Comparison of ENCODE assay signal across 8 cellular contexts in the genomic region with DNA sequence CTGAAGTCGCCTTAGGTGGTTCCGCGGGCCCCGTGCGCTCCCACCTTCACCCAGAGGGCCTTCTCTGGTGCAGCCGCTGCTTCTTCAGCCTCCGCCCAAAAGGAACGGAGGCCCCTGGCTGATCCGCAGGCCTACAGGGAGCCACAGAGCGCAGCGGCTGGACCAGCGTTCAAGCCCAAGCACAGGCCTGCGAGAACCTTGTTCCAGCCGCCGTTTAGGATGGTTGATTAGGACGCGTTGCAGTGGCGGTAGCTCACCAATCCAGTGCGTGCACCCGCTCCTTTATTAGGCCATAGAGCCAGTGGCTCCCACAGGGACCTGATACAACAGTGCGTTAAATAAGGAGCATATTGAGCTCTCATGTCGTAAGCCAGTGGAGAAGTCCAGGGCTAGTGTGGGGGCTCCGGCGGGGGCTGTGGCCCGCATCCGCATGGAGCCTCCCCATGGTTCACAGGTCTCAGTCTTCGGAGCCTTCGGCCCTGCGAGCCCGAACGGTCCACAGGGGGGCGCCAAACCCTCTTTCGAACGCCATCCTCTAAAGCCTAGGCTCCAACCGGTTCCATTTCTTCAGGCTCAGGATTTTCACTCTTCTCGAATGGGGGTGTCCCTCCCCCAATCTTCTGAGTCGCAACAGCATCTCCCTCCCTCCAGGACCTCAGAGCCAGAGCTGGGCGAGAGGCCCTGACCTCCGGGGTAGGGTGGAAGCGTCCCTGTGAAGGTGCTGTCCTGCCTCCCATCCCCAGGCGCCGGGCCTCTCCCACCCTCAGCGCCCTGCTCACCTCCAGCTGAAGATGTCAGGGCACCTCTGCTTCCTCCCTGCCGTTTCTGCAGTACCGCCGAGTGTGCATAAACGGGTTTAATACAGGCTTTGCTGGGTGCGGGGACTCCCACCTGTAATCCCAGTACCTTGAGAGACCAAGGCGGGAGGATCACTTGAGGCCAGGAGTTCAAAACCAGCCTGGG.
A peak's percentile ranks its signal among the peaks of the same experiment; 100 is the strongest.
DNase-seq lines count a peak whose midpoint lies in the region; ATAC-seq and TF ChIP-seq lines count a peak whose summit lies in the region.
"Not testable (repeated sequence)": the region's sequence is repeated elsewhere in the genome, so short reads cannot be mapped to it uniquely, and the experiment has no call there.

No MANE protein-coding gene starts in this region.

- not testable (repeated sequence) for H3K36me3 Mint-ChIP-seq in activated T-helper 17 cell treated with anti-CD3 and anti-CD28 coated beads, Interleukin-2, amount 50 U/mL, for 72 hours (ENCODE audit: low read depth)

- in situ Hi-C loops in GM13976 (cut with MboI; ENCODE audit: low sequenced_read_pairs, unreplicated experiment) = not testable (repeated sequence)

- not testable (repeated sequence) for H3K4me3 Mint-ChIP-seq in activated T-helper 17 cell treated with anti-CD3 and anti-CD28 coated beads, Interleukin-2, amount 50 U/mL, for 72 hours

- H3K9me3 Mint-ChIP-seq in activated T-helper 17 cell treated with anti-CD3 and anti-CD28 coated beads, Interleukin-2, amount 50 U/mL, for 72 hours = not testable (repeated sequence)

- H3K4me1 Mint-ChIP-seq in activated T-helper 17 cell treated with anti-CD3 and anti-CD28 coated beads, Interleukin-2, amount 50 U/mL, for 72 hours = not testable (repeated sequence)

- not testable (repeated sequence) for TF ChIP-seq POLR2A in lower leg skin (IDR thresholded peaks at IDR 0.05)

- intact Hi-C loops in lower leg skin (cut with DNase I; ENCODE audit: low total_unique reads) = not testable (repeated sequence)

- TF ChIP-seq CTCF in 22Rv1 (IDR thresholded peaks at IDR 0.05) = peak; percentile 71
- peak; percentile 57 for TF ChIP-seq CTCF in GM13976 (IDR thresholded peaks at IDR 0.05; ENCODE audit: borderline replicate concordance, control extremely low read depth, extremely low read depth, insufficient read depth, missing control alignments)
- peak; percentile 55 for TF ChIP-seq CTCF in epithelial cell of esophagus (IDR thresholded peaks at IDR 0.05; ENCODE audit: insufficient read depth, low read depth, low read length, missing control alignments)
- TF ChIP-seq CTCF in lower leg skin (IDR thresholded peaks at IDR 0.05) = not testable (repeated sequence)

- not testable (repeated sequence) for H3K27me3 Mint-ChIP-seq in activated T-helper 17 cell treated with anti-CD3 and anti-CD28 coated beads, Interleukin-2, amount 50 U/mL, for 72 hours

- not testable (repeated sequence) for H3K4me3 ChIP-seq in epithelial cell of esophagus (ENCODE audit: low read length); lower leg skin (ENCODE audit: low read depth, poor library complexity, severe bottlenecking)

- DNase-seq in GM13976 (ENCODE audit: low spot score) = peak; percentile 63
- peak; percentile 9 to 39 (median 25) for DNase-seq in NCI-H1417 (lab: John Stamatoyannopoulos, UW)
- DNase-seq in T follicular helper cell (ENCODE audit: low read depth) = peak; percentile 55
- DNase-seq in epithelial cell of esophagus (ENCODE audit: low read depth) = peak; percentile 52
- peak; percentile 49 to 92 for DNase-seq in lower leg skin (ENCODE audit: low spot score in 2 of 2)
- peak; percentile 45 to 68 (median 64) for DNase-seq in stimulated activated CD4-positive, alpha-beta T cell treated with anti-CD3 and anti-CD28 coated beads, Interleukin-1b, Interleukin-23, amount 100 ng/mL, for 24 hours (ENCODE audit: low read depth in 4 of 4, low spot score in 1 of 4)

- not testable (repeated sequence) for H3K27ac Mint-ChIP-seq in activated T-helper 17 cell treated with anti-CD3 and anti-CD28 coated beads, Interleukin-2, amount 50 U/mL, for 72 hours

- peak; percentile 91 for ATAC-seq in activated T-helper 17 cell treated with anti-CD3 and anti-CD28 coated beads, Interleukin-2, amount 50 U/mL, for 72 hours (replicated peaks)

- not testable (repeated sequence) for H3K27ac ChIP-seq in 22Rv1

- WGBS in lower leg skin, 2 donors = 63 to 69% methylated on average over 34 to 41 of the region's 49 CpGs
